ENCODE assay signal across 1 cellular context in genomic region chr7:148697256-148697841, GRCh38.
A peak's percentile ranks its signal among the peaks of the same experiment; 100 is the strongest.
TF ChIP-seq lines count a peak whose summit lies in the region.

No MANE protein-coding gene starts in this region.

TF ChIP-seq in K562, 482 proteins besides CTCF, POLR2A, EP300 and RAD21 (continued from another document and continues in another):
- peak; percentile 65 for TF ChIP-seq PKNOX1 (IDR thresholded peaks at IDR 0.05)
- TF ChIP-seq CBX3 (IDR thresholded peaks at IDR 0.05; ENCODE audit: borderline replicate concordance in 1 of 2, low read length in 2 of 2), result peak in 1 of 2 experiments; percentile 44; a peak in 2 of 3 replicates
- peak; percentile 8; the same call in 1 of the 2 replicates for TF ChIP-seq MECOM (CRISPR knock-in tag; IDR thresholded peaks at IDR 0.05)
- no peak for TF ChIP-seq RBM22 (IDR thresholded peaks at IDR 0.05; ENCODE audit: low read depth, low read length, poor library complexity, severe bottlenecking)
- TF ChIP-seq JUND (IDR thresholded peaks at IDR 0.05; ENCODE audit: borderline replicate concordance, low read depth, low read length), result no peak
- peak; percentile 32; the same call in 1 of the 3 replicates for TF ChIP-seq JUND (tag; IDR thresholded peaks at IDR 0.05; ENCODE audit: borderline replicate concordance, low read depth, low read length)
- peak; percentile 35 to 48; a peak in 2 of 4 replicates for TF ChIP-seq NRF1 (conservative IDR thresholded peaks at IDR 0.05 in 1 of 2, IDR thresholded peaks at IDR 0.05 in 1 of 2)
- 0 out of 2 replicates have a peak, but pooled peaks have one; percentile 26 for TF ChIP-seq XRCC3 (IDR thresholded peaks at IDR 0.05)
- TF ChIP-seq ZNF384 (IDR thresholded peaks at IDR 0.05; ENCODE audit: low read depth, low read length), result 0 out of 2 replicates have a peak, but pooled peaks have one; percentile 2
- TF ChIP-seq ELF4 (CRISPR knock-in tag; IDR thresholded peaks at IDR 0.05), result no peak
- TF ChIP-seq MTA2 (IDR thresholded peaks at IDR 0.05; ENCODE audit: low read depth), result 0 out of 2 replicates have a peak, but pooled peaks have one; percentile 13
- 0 out of 4 replicates have a peak, but pooled peaks of 1 of the 2 experiments have one; percentile 23 for TF ChIP-seq MNT (conservative IDR thresholded peaks at IDR 0.05)
- TF ChIP-seq TEAD1 (CRISPR knock-in tag; IDR thresholded peaks at IDR 0.05), result peak in 1 of 2 experiments; percentile 56; a peak in 1 of 4 replicates
- TF ChIP-seq HES1 (IDR thresholded peaks at IDR 0.05; ENCODE audit: low read depth), result 0 out of 2 replicates have a peak, but pooled peaks have one; percentile 32
- TF ChIP-seq TCF3 (CRISPR knock-in tag; IDR thresholded peaks at IDR 0.05), result 0 out of 2 replicates have a peak, but pooled peaks have one; percentile 14
- TF ChIP-seq CHD1 (IDR thresholded peaks at IDR 0.05; ENCODE audit: low read length), result no peak
- TF ChIP-seq MGA (IDR thresholded peaks at IDR 0.05), result peak; percentile 81
- no peak for TF ChIP-seq ZNF311 (CRISPR knock-in tag; IDR thresholded peaks at IDR 0.05)
- no peak for TF ChIP-seq FOXM1 (IDR thresholded peaks at IDR 0.05; ENCODE audit: low read depth)
- no peak for TF ChIP-seq FOXM1 (CRISPR knock-in tag; IDR thresholded peaks at IDR 0.05; ENCODE audit: low read depth)
- TF ChIP-seq PRDM10 (IDR thresholded peaks at IDR 0.05; ENCODE audit: partially characterized antibody), result peak; percentile 94
- TF ChIP-seq ATF1 (CRISPR knock-in tag; IDR thresholded peaks at IDR 0.05), result no peak
- TF ChIP-seq ATF1 (tag; IDR thresholded peaks at IDR 0.05), result 0 out of 2 replicates have a peak, but pooled peaks have one; percentile 6
- peak; percentile 54 for TF ChIP-seq HNRNPLL (IDR thresholded peaks at IDR 0.05; ENCODE audit: low read depth, low read length, poor library complexity, severe bottlenecking)
- TF ChIP-seq SMAD4 (CRISPR knock-in tag; conservative IDR thresholded peaks at IDR 0.05), result 0 out of 2 replicates have a peak, but pooled peaks have one; percentile 26
- 0 out of 2 replicates have a peak, but pooled peaks have one; percentile 40 for TF ChIP-seq MYC (IDR thresholded peaks at IDR 0.05; ENCODE audit: low read depth, low read length)
- TF ChIP-seq MYC (CRISPR knock-in tag; IDR thresholded peaks at IDR 0.05; ENCODE audit: borderline replicate concordance, low read depth), result peak; percentile 9; the same call in 1 of the 2 replicates
- no peak for TF ChIP-seq NR4A1 (CRISPR knock-in tag; IDR thresholded peaks at IDR 0.05)
- TF ChIP-seq NR4A1 (tag; IDR thresholded peaks at IDR 0.05), result no peak
- no peak for TF ChIP-seq BCOR (IDR thresholded peaks at IDR 0.05)
- peak; percentile 72 for TF ChIP-seq MEIS2 (IDR thresholded peaks at IDR 0.05; ENCODE audit: partially characterized antibody)
- TF ChIP-seq ID3 (CRISPR knock-in tag; IDR thresholded peaks at IDR 0.05), result no peak
- 0 out of 2 replicates have a peak, but pooled peaks have one; percentile 28 for TF ChIP-seq ID3 (tag; IDR thresholded peaks at IDR 0.05)
- TF ChIP-seq MIER1 (IDR thresholded peaks at IDR 0.05; ENCODE audit: low read depth), result no peak
- TF ChIP-seq FOXK2 (conservative IDR thresholded peaks at IDR 0.05 in 1 of 2, IDR thresholded peaks at IDR 0.05 in 1 of 2; ENCODE audit: low read depth in 2 of 2), result peak in 1 of 2 experiments; percentile 18; a peak in 1 of 4 replicates
- 0 out of 2 replicates have a peak, but pooled peaks have one; percentile 67 for TF ChIP-seq GATAD2B (IDR thresholded peaks at IDR 0.05; ENCODE audit: borderline replicate concordance)
- TF ChIP-seq ZNF589 (CRISPR knock-in tag; IDR thresholded peaks at IDR 0.05; ENCODE audit: low read depth), result 0 out of 2 replicates have a peak, but pooled peaks have one; percentile 50
- TF ChIP-seq NCOR1 (IDR thresholded peaks at IDR 0.05), result peak; percentile 5; the same call in 1 of the 2 replicates
- TF ChIP-seq BCL6 (CRISPR knock-in tag; IDR thresholded peaks at IDR 0.05), result no peak
- no peak for TF ChIP-seq CCAR2 (IDR thresholded peaks at IDR 0.05; ENCODE audit: low read depth, low read length)
- TF ChIP-seq MTA3 (IDR thresholded peaks at IDR 0.05; ENCODE audit: borderline replicate concordance), result peak; percentile 63
